1 cellular context compared by ENCODE assay signal in genomic region chr17:66487933-66488572, GRCh38.
TF ChIP-seq lines count a peak whose summit lies in the region.

No MANE protein-coding gene starts in this region.

TF ChIP-seq in HepG2, 621 proteins besides CTCF, POLR2A, EP300 and RAD21 (continued from another document and continues in another):
- TF ChIP-seq AHDC1 (CRISPR knock-in tag; IDR thresholded peaks at IDR 0.05; ENCODE audit: borderline replicate concordance) (no peak), ZNF878 (CRISPR knock-in tag; IDR thresholded peaks at IDR 0.05) (no peak), SMC3 (IDR thresholded peaks at IDR 0.05; ENCODE audit: low read length) (no peak), ASH2L (IDR thresholded peaks at IDR 0.05; ENCODE audit: insufficient read length, low read depth, low read length) (peak; percentile 58), GFI1 (CRISPR knock-in tag; IDR thresholded peaks at IDR 0.05; ENCODE audit: borderline replicate concordance) (0 out of 2 replicates have a peak, but pooled peaks have one; percentile 46), RXRB (CRISPR knock-in tag; IDR thresholded peaks at IDR 0.05; ENCODE audit: borderline replicate concordance) (peak; percentile 13; the same call in 1 of the 2 replicates), ZSCAN21 (CRISPR knock-in tag; IDR thresholded peaks at IDR 0.05; ENCODE audit: borderline replicate concordance) (no peak), SOX6 (IDR thresholded peaks at IDR 0.05) (no peak), SOX6 (CRISPR knock-in tag; IDR thresholded peaks at IDR 0.05) (peak; percentile 38; the same call in 1 of the 2 replicates), ZBTB34 (CRISPR knock-in tag; IDR thresholded peaks at IDR 0.05) (peak; percentile 41; the same call in 1 of the 2 replicates), ZNF143 (CRISPR knock-in tag; IDR thresholded peaks at IDR 0.05) (no peak), NFAT5 (CRISPR knock-in tag; IDR thresholded peaks at IDR 0.05) (no peak), HDAC2 (CRISPR knock-in tag; IDR thresholded peaks at IDR 0.05) (0 out of 2 replicates have a peak, but pooled peaks have one; percentile 23), GATAD2A (CRISPR knock-in tag; IDR thresholded peaks at IDR 0.05) (peak; percentile 43), ZNF101 (CRISPR knock-in tag; IDR thresholded peaks at IDR 0.05; ENCODE audit: borderline replicate concordance, low read depth) (0 out of 2 replicates have a peak, but pooled peaks have one; percentile 9), BCL6 (CRISPR knock-in tag; IDR thresholded peaks at IDR 0.05) (peak; percentile 20; the same call in 1 of the 2 replicates), DNMT1 (CRISPR knock-in tag; IDR thresholded peaks at IDR 0.05) (no peak), BRF2 (CRISPR knock-in tag; IDR thresholded peaks at IDR 0.05) (no peak), CEBPG (CRISPR knock-in tag; IDR thresholded peaks at IDR 0.05) (peak; percentile 14), FOXP1 (IDR thresholded peaks at IDR 0.05) (no peak), FOXP1 (CRISPR knock-in tag; IDR thresholded peaks at IDR 0.05) (peak; percentile 13; the same call in 1 of the 2 replicates), ZNF652 (CRISPR knock-in tag; IDR thresholded peaks at IDR 0.05; ENCODE audit: borderline replicate concordance, low read depth) (peak; percentile 52; the same call in 1 of the 2 replicates), NCOA2 (CRISPR knock-in tag; IDR thresholded peaks at IDR 0.05) (peak; percentile 41; the same call in 1 of the 2 replicates), ZNF33A (CRISPR knock-in tag; IDR thresholded peaks at IDR 0.05; ENCODE audit: borderline replicate concordance) (no peak), MXD1 (CRISPR knock-in tag; IDR thresholded peaks at IDR 0.05) (no peak), MEF2D (CRISPR knock-in tag; IDR thresholded peaks at IDR 0.05) (0 out of 2 replicates have a peak, but pooled peaks have one; percentile 34), ZNF138 (CRISPR knock-in tag; IDR thresholded peaks at IDR 0.05; ENCODE audit: low read depth) (no peak), HNF1A (IDR thresholded peaks at IDR 0.05; ENCODE audit: low read depth) (peak; percentile 88), HNF1A (CRISPR knock-in tag; IDR thresholded peaks at IDR 0.05; ENCODE audit: borderline replicate concordance) (peak; percentile 91), NR0B2 (CRISPR knock-in tag; IDR thresholded peaks at IDR 0.05) (no peak), SOX13 (IDR thresholded peaks at IDR 0.05) (no peak), SOX13 (CRISPR knock-in tag; conservative IDR thresholded peaks at IDR 0.05 in 1 of 2, IDR thresholded peaks at IDR 0.05 in 1 of 2) (peak in 1 of 2 experiments; percentile 27; a peak in 1 of 4 replicates), ZNF510 (CRISPR knock-in tag; IDR thresholded peaks at IDR 0.05; ENCODE audit: low read depth) (peak; percentile 32; the same call in 1 of the 2 replicates), TBX2 (CRISPR knock-in tag; IDR thresholded peaks at IDR 0.05; ENCODE audit: borderline replicate concordance) (no peak), HBP1 (CRISPR knock-in tag; IDR thresholded peaks at IDR 0.05; ENCODE audit: low read depth) (no peak), PPARG (CRISPR knock-in tag; conservative IDR thresholded peaks at IDR 0.05) (0 out of 2 replicates have a peak, but pooled peaks have one; percentile 10), ZNF841 (CRISPR knock-in tag; IDR thresholded peaks at IDR 0.05; ENCODE audit: borderline replicate concordance) (no peak), NBN (conservative IDR thresholded peaks at IDR 0.05) (no peak), ZNF790 (CRISPR knock-in tag; IDR thresholded peaks at IDR 0.05; ENCODE audit: borderline replicate concordance) (no peak), HHEX (CRISPR knock-in tag; IDR thresholded peaks at IDR 0.05) (no peak), HMGA1 (CRISPR knock-in tag; conservative IDR thresholded peaks at IDR 0.05) (no peak), ZNF576 (CRISPR knock-in tag; IDR thresholded peaks at IDR 0.05) (no peak), ZNF644 (CRISPR knock-in tag; IDR thresholded peaks at IDR 0.05; ENCODE audit: low read depth) (peak; percentile 57)
